8 cellular contexts compared by ENCODE assay signal in the genomic region with DNA sequence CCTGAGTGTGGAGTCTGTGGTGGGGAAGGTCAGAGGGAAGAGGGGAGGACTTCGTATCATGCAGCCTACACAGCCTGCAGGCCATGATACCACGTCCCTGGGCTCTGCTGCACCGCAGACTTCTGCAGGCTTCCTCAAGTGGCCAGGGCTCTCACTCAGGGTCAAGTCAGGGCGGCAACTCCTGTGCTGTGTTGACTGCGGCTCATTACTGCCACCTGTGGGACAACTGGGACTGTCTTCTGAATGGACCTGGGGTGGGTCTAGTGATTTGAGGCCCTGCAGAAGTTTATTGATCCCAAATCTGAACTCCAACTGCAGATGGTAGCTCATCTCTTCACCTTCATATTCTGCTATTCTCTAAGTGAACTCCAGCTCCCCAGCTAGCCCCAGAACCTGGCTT.
A peak's percentile ranks its signal among the peaks of the same experiment; 100 is the strongest.
DNase-seq lines count a peak whose midpoint lies in the region; ATAC-seq, FAIRE-seq and TF ChIP-seq lines count a peak whose summit lies in the region.

No MANE protein-coding gene starts in this region.

- BruUV-seq in OCI-LY7 (replicated peaks; lab: Mats Ljungman, UMichigan), result no TSS peak

- H3K4me2 ChIP-seq in OCI-LY7 (ENCODE audit: low read length), result no peak overlapping the region

- no peaks in the 10 kb centered on the region for H3K79me2 ChIP-seq in OCI-LY7 (ENCODE audit: insufficient read depth, low read depth, low read length)

- DNase-seq in activated effector memory CD4-positive, alpha-beta T cell treated with anti-CD3 and anti-CD28 coated beads, Interleukin-2, amount 50 U/mL, for 16 hours, result peak; percentile 78
- no peak for DNase-seq in activated effector memory CD4-positive, alpha-beta T cell treated with Interleukin-2 at 50 U/mL for 16 hours
- DNase-seq in OCI-LY7 (ENCODE audit: low spot score) (peak; percentile 41), bronchial epithelial cell (ENCODE audit: low read depth) (no peak), naive B cell (no peak), NCI-H1105 treated with DMSO at 0.1 percent for 48 hours (lab: John Stamatoyannopoulos, UW) (no peak), DMS153 (lab: John Stamatoyannopoulos, UW) (no peak)

- H3K27me3 ChIP-seq in bronchial epithelial cell (ENCODE audit: control insufficient read depth, insufficient read depth, low read length), result no peaks in the 10 kb centered on the region

- intact Hi-C loops in OCI-LY7 (cut with micrococcal nuclease; ENCODE audit: unreplicated experiment), result no loop called here

- POLR2A ChIA-PET in OCI-LY7 (lab: Charles Lee), result no interaction called here

- no peaks in the 10 kb centered on the region for H3K9me3 ChIP-seq in OCI-LY7 (ENCODE audit: low read length)

- H3K4me3 Mint-ChIP-seq in naive B cell, result no peak overlapping the region

- no peak for FAIRE-seq in bronchial epithelial cell (lab: Jason Lieb, UNC)

- no peak overlapping the region for H3K27ac ChIP-seq in OCI-LY7 (ENCODE audit: low read depth, low read length, poor library complexity, severe bottlenecking)

- no peaks in the 10 kb centered on the region for H3K9me2 ChIP-seq in OCI-LY7 (ENCODE audit: insufficient read depth, low read length)

- H3K4me1 Mint-ChIP-seq in naive B cell, result no peaks in the 10 kb centered on the region

- H3K4me1 ChIP-seq in OCI-LY7 (ENCODE audit: insufficient read depth, low read length, poor library complexity, severe bottlenecking), result no peaks in the 10 kb centered on the region

- H3K4me3 ChIP-seq in OCI-LY7 (ENCODE audit: low read depth, low read length, poor library complexity, severe bottlenecking) (no peak overlapping the region), bronchial epithelial cell (ENCODE audit: low read depth, low read length) (no peak overlapping the region)

- H3K27ac Mint-ChIP-seq in naive B cell, result peak overlapping the region in 2 of 6 donors; percentile 35 to 81

- TF ChIP-seq CTCF in OCI-LY7 (conservative IDR thresholded peaks at IDR 0.05; ENCODE audit: low read length) (peak; percentile 72), bronchial epithelial cell (IDR thresholded peaks at IDR 0.05; ENCODE audit: insufficient read depth, low read length, severe bottlenecking) (peak; percentile 59)

- H4K20me1 ChIP-seq in OCI-LY7 (ENCODE audit: insufficient read depth, low read length), result no peaks in the 10 kb centered on the region

- peaks cover 0 to 14% (median 0%) of the 10 kb centered on the region in 3 donors for H3K27me3 Mint-ChIP-seq in naive B cell

- H3K36me3 Mint-ChIP-seq in naive B cell, result no peaks in the 10 kb centered on the region

- no peaks in the 10 kb centered on the region for H3K36me3 ChIP-seq in OCI-LY7 (ENCODE audit: insufficient read depth, low read length)
- H3K36me3 ChIP-seq in bronchial epithelial cell (ENCODE audit: control insufficient read depth, insufficient read depth, low read length), result peaks cover 2% of the 10 kb centered on the region

- H3K9me3 Mint-ChIP-seq in naive B cell, result peaks cover 0 to 4% (median 0%) of the 10 kb centered on the region in 7 donors

- CTCF ChIA-PET in OCI-LY7 (lab: Charles Lee; ENCODE audit: unreplicated experiment), result no interaction called here

- ATAC-seq in HG02973 (IDR thresholded peaks at IDR 0.05; ENCODE audit: unreplicated experiment), result peak; percentile 92
- peak; percentile 34 to 49 for ATAC-seq in naive B cell (ENCODE audit: low read depth in 2 of 2)

- no peak overlapping the region for H2AFZ ChIP-seq in OCI-LY7 (ENCODE audit: low read length)

Comparison
In these comparisons a context has a peak if more than half of its experiments do, and no peak if none do; other contexts are left out.
1. DNase-seq: peak in activated effector memory CD4-positive, alpha-beta T cell treated with anti-CD3 and anti-CD28 coated beads, Interleukin-2, amount 50 U/mL, for 16 hours (single experiment) and OCI-LY7 (single experiment); none in activated effector memory CD4-positive, alpha-beta T cell treated with Interleukin-2 at 50 U/mL for 16 hours (single experiment), bronchial epithelial cell (single experiment), naive B cell (single experiment), NCI-H1105 treated with DMSO at 0.1 percent for 48 hours (single experiment) and DMS153 (single experiment).